ENCODE assay signal across 8 cellular contexts in the genomic region with DNA sequence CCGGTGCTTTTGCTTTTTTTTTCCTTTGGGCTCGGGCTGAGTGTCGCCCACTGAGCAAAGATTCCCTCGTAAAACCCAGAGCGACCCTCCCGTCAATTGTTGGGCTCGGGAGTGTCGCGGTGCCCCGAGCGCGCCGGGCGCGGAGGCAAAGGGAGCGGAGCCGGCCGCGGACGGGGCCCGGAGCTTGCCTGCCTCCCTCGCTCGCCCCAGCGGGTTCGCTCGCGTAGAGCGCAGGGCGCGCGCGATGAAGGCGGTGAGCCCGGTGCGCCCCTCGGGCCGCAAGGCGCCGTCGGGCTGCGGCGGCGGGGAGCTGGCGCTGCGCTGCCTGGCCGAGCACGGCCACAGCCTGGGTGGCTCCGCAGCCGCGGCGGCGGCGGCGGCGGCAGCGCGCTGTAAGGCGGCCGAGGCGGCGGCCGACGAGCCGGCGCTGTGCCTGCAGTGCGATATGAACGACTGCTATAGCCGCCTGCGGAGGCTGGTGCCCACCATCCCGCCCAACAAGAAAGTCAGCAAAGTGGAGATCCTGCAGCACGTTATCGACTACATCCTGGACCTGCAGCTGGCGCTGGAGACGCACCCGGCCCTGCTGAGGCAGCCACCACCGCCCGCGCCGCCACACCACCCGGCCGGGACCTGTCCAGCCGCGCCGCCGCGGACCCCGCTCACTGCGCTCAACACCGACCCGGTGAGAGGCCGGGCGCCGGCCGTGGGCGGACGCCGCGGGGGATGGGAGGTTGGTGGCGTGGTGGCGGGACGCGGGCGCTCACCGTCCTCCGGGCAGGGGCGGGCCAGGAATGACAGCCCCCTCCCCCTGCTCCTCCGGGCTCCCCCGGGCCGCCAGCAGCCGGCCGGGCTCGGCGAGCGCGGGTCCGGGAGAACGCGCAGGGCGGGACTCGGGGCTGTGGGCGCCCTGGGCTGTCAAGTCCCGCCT. TPM values are rescaled to one million over a fixed set of nuclear protein-coding genes. Genes with fewer than 3 reads are reported as not detected.
DNase-seq lines count a peak whose midpoint lies in the region; ATAC-seq and TF ChIP-seq lines count a peak whose summit lies in the region.

No MANE protein-coding gene starts in this region.

- no peaks in the 10 kb centered on the region for H4K20me1 ChIP-seq in GM23338 (replicated peaks; ENCODE audit: insufficient read depth)

- no peaks in the 10 kb centered on the region for H3K9me3 Mint-ChIP-seq in GM23338

- TF ChIP-seq CTCF in GM23338 (conservative IDR thresholded peaks at IDR 0.05; ENCODE audit: low read depth in 2 of 2) (no peak), left ventricle myocardium inferior (IDR thresholded peaks at IDR 0.05; ENCODE audit: borderline replicate concordance) (no peak)

- DNase-seq in GM23338 (ENCODE audit: low spot score), result peak; percentile 62
- peak; percentile 23 for DNase-seq in left ventricle myocardium inferior
- DNase-seq in sciatic nerve (ENCODE audit: low spot score), result peak; percentile 68
- no peak for DNase-seq in activated effector memory CD4-positive, alpha-beta T cell treated with Interleukin-2 at 50 U/mL for 16 hours
- DNase-seq in activated CD8-positive, alpha-beta memory T cell treated with anti-CD3 and anti-CD28 coated beads, Interleukin-2, amount 50 U/mL, for 4 hours, result no peak

- H3K4me1 ChIP-seq in GM23338 (ENCODE audit: insufficient read depth) (peaks cover 36% of the 10 kb centered on the region), left ventricle myocardium inferior (peaks cover 20% of the 10 kb centered on the region)

- peak overlapping the region; percentile 78 for H3K4me3 Mint-ChIP-seq in GM23338

- H3K79me2 ChIP-seq in GM23338 (replicated peaks; ENCODE audit: insufficient read depth), result no peaks in the 10 kb centered on the region

- no peaks in the 10 kb centered on the region for H3K36me3 ChIP-seq in GM23338 (ENCODE audit: insufficient read depth)
- no peaks in the 10 kb centered on the region for H3K36me3 ChIP-seq in left ventricle myocardium inferior

- H3K36me3 Mint-ChIP-seq in GM23338 (ENCODE audit: low read depth), result peaks cover 3% of the 10 kb centered on the region; the same call in 1 of the 3 replicates

- peaks cover 20% of the 10 kb centered on the region for H3K27me3 Mint-ChIP-seq in GM23338 (ENCODE audit: insufficient read depth, low read depth, poor library complexity)

- peak; percentile 16 for ATAC-seq in GM23338
- ATAC-seq in SK-N-SH treated with all-trans-retinoic acid at 6 μM for 48 hours, result peak; percentile 46
- ATAC-seq in sciatic nerve, result no peak
- ATAC-seq in GM18511 (IDR thresholded peaks at IDR 0.05; ENCODE audit: unreplicated experiment), result no peak
- no peak for ATAC-seq in HG02885 (IDR thresholded peaks at IDR 0.05; ENCODE audit: poor library complexity, unreplicated experiment)

- H3F3A ChIP-seq in GM23338 (replicated peaks; ENCODE audit: low read depth), result no peaks in the 10 kb centered on the region

- H3K4me2 ChIP-seq in GM23338, result peak overlapping the region; percentile 87

- peaks cover 33% of the 10 kb centered on the region for H3K4me1 Mint-ChIP-seq in GM23338

- H3K27ac ChIP-seq in GM23338 (ENCODE audit: low read depth), result no peak overlapping the region
- H3K27ac ChIP-seq in left ventricle myocardium inferior (replicated peaks), result peak overlapping the region; percentile 77

- H3K4me3 ChIP-seq in GM23338 (peak overlapping the region; percentile 59), left ventricle myocardium inferior (peak overlapping the region; percentile 77)

- H3K9me3 ChIP-seq in left ventricle myocardium inferior (replicated peaks), result no peaks in the 10 kb centered on the region

- H3K27me3 ChIP-seq in GM23338 (ENCODE audit: insufficient read depth) (peaks cover 38% of the 10 kb centered on the region), left ventricle myocardium inferior (ENCODE audit: low read depth) (peaks cover 69% of the 10 kb centered on the region)

- intact Hi-C loops in left ventricle myocardium inferior (cut with micrococcal nuclease), result no loop called here
- intact Hi-C loops in sciatic nerve (cut with DNase I), result no loop called here

- no peaks in the 10 kb centered on the region for H3K9me2 ChIP-seq in GM23338 (ENCODE audit: insufficient read depth)

- H2AFZ ChIP-seq in GM23338, result no peak overlapping the region

- no peak overlapping the region for H3K27ac Mint-ChIP-seq in GM23338

TF ChIP-seq in GM23338, 12 proteins besides CTCF, POLR2A, EP300 and RAD21:
- no peak for TF ChIP-seq REST (IDR thresholded peaks at IDR 0.05; ENCODE audit: unreplicated experiment)
- no peak for TF ChIP-seq ZNF331 (CRISPR knock-in tag; IDR thresholded peaks at IDR 0.05; ENCODE audit: low read depth)
- TF ChIP-seq EZH2phosphoT487 (IDR thresholded peaks at IDR 0.05; ENCODE audit: unreplicated experiment), result no peak
- TF ChIP-seq CREB1 (CRISPR knock-in tag; IDR thresholded peaks at IDR 0.05; ENCODE audit: low read depth), result 0 out of 2 replicates have a peak, but pooled peaks have one; percentile 4

TF ChIP-seq in SK-N-SH treated with all-trans-retinoic acid at 6 μM for 48 hours, 23 proteins besides CTCF, POLR2A, EP300 and RAD21:
- TF ChIP-seq SNAI2 (CRISPR knock-in tag; IDR thresholded peaks at IDR 0.05) (no peak), TOX (CRISPR knock-in tag; IDR thresholded peaks at IDR 0.05; ENCODE audit: borderline replicate concordance) (no peak), CSRNP3 (CRISPR knock-in tag; IDR thresholded peaks at IDR 0.05) (no peak), BACH2 (CRISPR knock-in tag; IDR thresholded peaks at IDR 0.05; ENCODE audit: borderline replicate concordance) (no peak), CSDC2 (CRISPR knock-in tag; IDR thresholded peaks at IDR 0.05) (no peak), ZNF70 (CRISPR knock-in tag; IDR thresholded peaks at IDR 0.05) (no peak), ZNF8 (CRISPR knock-in tag; IDR thresholded peaks at IDR 0.05) (no peak), ZFP3 (CRISPR knock-in tag; IDR thresholded peaks at IDR 0.05) (no peak), ESRRG (CRISPR knock-in tag; IDR thresholded peaks at IDR 0.05) (no peak)
- TF ChIP-seq, protein P1, sequence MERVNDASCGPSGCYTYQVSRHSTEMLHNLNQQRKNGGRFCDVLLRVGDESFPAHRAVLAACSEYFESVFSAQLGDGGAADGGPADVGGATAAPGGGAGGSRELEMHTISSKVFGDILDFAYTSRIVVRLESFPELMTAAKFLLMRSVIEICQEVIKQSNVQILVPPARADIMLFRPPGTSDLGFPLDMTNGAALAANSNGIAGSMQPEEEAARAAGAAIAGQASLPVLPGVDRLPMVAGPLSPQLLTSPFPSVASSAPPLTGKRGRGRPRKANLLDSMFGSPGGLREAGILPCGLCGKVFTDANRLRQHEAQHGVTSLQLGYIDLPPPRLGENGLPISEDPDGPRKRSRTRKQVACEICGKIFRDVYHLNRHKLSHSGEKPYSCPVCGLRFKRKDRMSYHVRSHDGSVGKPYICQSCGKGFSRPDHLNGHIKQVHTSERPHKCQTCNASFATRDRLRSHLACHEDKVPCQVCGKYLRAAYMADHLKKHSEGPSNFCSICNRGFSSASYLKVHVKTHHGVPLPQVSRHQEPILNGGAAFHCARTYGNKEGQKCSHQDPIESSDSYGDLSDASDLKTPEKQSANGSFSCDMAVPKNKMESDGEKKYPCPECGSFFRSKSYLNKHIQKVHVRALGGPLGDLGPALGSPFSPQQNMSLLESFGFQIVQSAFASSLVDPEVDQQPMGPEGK (CRISPR knock-in tag; IDR thresholded peaks at IDR 0.05; ENCODE audit: borderline replicate concordance), result no peak

RNA-seq across cellular contexts. Expression of gene ID4, which starts 0.6 kb away (rescaled TPM):
- 7.0 and 8.2 TPM in 2 replicates for total RNA-seq in GM23338 (2014; rRNA removed; shearing (Covaris generic))
- polyA plus RNA-seq in GM23338 (2016; fragmentation: Nextera tagmentation; extraction: Ambion mirVana), result 3.7 and 7.5 TPM in 2 replicates
- 3.0 TPM for total RNA-seq in left ventricle myocardium inferior
- 37.0 TPM for total RNA-seq in sciatic nerve

Comparison
In these comparisons a context has a peak if more than half of its experiments do, and no peak if none do; other contexts are left out.
1. ATAC-seq: peak in GM23338 (single experiment) and SK-N-SH treated with all-trans-retinoic acid at 6 μM for 48 hours (single experiment); none in sciatic nerve (single experiment), GM18511 (single experiment) and HG02885 (single experiment).
2. DNase-seq: peak in GM23338 (single experiment), left ventricle myocardium inferior (single experiment) and sciatic nerve (single experiment); none in activated effector memory CD4-positive, alpha-beta T cell treated with Interleukin-2 at 50 U/mL for 16 hours (single experiment) and activated CD8-positive, alpha-beta memory T cell treated with anti-CD3 and anti-CD28 coated beads, Interleukin-2, amount 50 U/mL, for 4 hours (single experiment).